ENCODE assay signal across 8 cellular contexts in the genomic region with DNA sequence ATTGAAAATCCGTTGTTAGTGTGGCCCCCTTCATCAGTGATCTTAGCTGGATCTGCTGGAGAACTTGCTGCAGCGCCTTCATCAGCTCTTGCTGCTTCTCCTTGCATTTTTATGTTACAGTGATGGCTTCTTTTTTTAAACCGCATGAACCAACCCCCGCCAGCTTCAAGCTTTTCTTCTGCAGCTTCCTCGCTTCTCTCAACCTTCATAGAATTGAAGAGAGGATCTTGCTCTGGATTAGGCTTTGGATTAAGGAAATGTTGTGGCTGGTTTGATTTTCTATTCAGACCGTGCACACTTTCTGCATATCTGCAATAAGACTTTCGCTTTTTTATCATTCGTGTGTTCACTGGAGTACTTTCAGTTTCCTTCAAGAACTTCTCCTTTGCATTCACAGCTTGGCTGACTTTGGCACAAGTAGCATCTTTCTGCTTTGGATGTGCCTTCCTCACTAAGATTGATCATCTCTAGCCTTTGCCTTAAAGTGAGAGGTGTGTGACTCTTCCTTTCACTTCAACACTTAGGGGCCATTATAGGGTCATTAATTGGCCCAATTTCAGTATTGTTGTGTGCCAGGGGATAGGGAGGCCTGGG. TPM values are rescaled to one million over a fixed set of nuclear protein-coding genes. Genes with fewer than 3 reads are reported as not detected.
DNase-seq lines count a peak whose midpoint lies in the region; ATAC-seq and TF ChIP-seq lines count a peak whose summit lies in the region.
"Had no signal": no experiment of that assay in that cellular context is flagged by ENCODE, and none has a peak within 500 bp of the region (broad histone marks: within the 10 kb centered on the region; RNA-seq: fewer than 3 reads in every experiment).

No MANE protein-coding gene starts in this region.

- WGBS in testis, 2 donors: 75 to 79% methylated on average over 8 of the region's 8 CpGs

- intact Hi-C loops in mucosa of descending colon (cut with DNase I, micrococcal nuclease): no loop called here
- intact Hi-C loops in testis (cut with DNase I; ENCODE audit: low total_unique reads): no loop called here

- peak overlapping the region; percentile 78 for H3K4me3 Mint-ChIP-seq in T-helper 2 cell treated with Interferon-gamma antibody and Interleukin-4, amounts not matched to agents 5 μg/mL and 100 μg/mL, for 36 hours

- peaks cover 6% of the 10 kb centered on the region; the same call in 1 of the 2 replicates for H4K20me1 ChIP-seq in DND-41 (ENCODE audit: insufficient read depth, low read length)

- H3K27ac ChIP-seq in DND-41 (ENCODE audit: low read length) (no peak overlapping the region), testis (no peak overlapping the region)

- ATAC-seq in DND-41 (ENCODE audit: insufficient read depth, low read depth) (no peak), GM21825 (IDR thresholded peaks at IDR 0.05; ENCODE audit: unreplicated experiment) (peak; percentile 25), mucosa of descending colon (peak; percentile 19), HG03039 (IDR thresholded peaks at IDR 0.05; ENCODE audit: unreplicated experiment) (no peak)

- TF ChIP-seq POLR2A in testis (IDR thresholded peaks at IDR 0.05): no peak

- no peak overlapping the region for H3K9ac ChIP-seq in DND-41 (ENCODE audit: low read depth, low read length)

- H3K36me3 Mint-ChIP-seq in T-helper 2 cell treated with Interferon-gamma antibody and Interleukin-4, amounts not matched to agents 5 μg/mL and 100 μg/mL, for 36 hours (ENCODE audit: low read depth): peaks cover 31% of the 10 kb centered on the region

- no peaks in the 10 kb centered on the region for H3K27me3 ChIP-seq in DND-41 (ENCODE audit: insufficient read depth, low read length, poor library complexity)
- H3K27me3 ChIP-seq in testis: no peaks in the 10 kb centered on the region
- H3K27me3 ChIP-seq: MG63 had no signal

- TF ChIP-seq CTCF in DND-41 (IDR thresholded peaks at IDR 0.05; ENCODE audit: borderline replicate concordance, extremely low read depth, low read length, poor library complexity, severe bottlenecking): no peak
- TF ChIP-seq CTCF in mucosa of descending colon (IDR thresholded peaks at IDR 0.05): no peak
- no peak for TF ChIP-seq CTCF in testis (IDR thresholded peaks at IDR 0.05)

- no peaks in the 10 kb centered on the region for H3K9me3 Mint-ChIP-seq in T-helper 2 cell treated with Interferon-gamma antibody and Interleukin-4, amounts not matched to agents 5 μg/mL and 100 μg/mL, for 36 hours

- DNase-seq in DND-41: no peak
- no peak for DNase-seq in T-helper 2 cell treated with Interferon-gamma antibody and Interleukin-4, amounts not matched to agents 5 μg/mL and 100 μg/mL, for 36 hours (ENCODE audit: low spot score)
- DNase-seq in mucosa of descending colon: no peak
- no peak for DNase-seq in testis
- no peak for DNase-seq in NCI-H1417 treated with DMSO at 0.1 percent for 48 hours (lab: John Stamatoyannopoulos, UW)

- H3K4me1 ChIP-seq in DND-41 (ENCODE audit: insufficient read depth, low read length) (peaks cover 14% of the 10 kb centered on the region), mucosa of descending colon (ENCODE audit: low read depth) (peaks cover 7% of the 10 kb centered on the region), testis (no peaks in the 10 kb centered on the region)

- peaks cover 26% of the 10 kb centered on the region for H3K4me1 Mint-ChIP-seq in T-helper 2 cell treated with Interferon-gamma antibody and Interleukin-4, amounts not matched to agents 5 μg/mL and 100 μg/mL, for 36 hours (ENCODE audit: low read depth)

- peak overlapping the region; percentile 60 for H3K27ac Mint-ChIP-seq in T-helper 2 cell treated with Interferon-gamma antibody and Interleukin-4, amounts not matched to agents 5 μg/mL and 100 μg/mL, for 36 hours

- H3K9me3 ChIP-seq in DND-41 (ENCODE audit: insufficient read depth, low read length, severe bottlenecking) (no peaks in the 10 kb centered on the region), mucosa of descending colon (no peaks in the 10 kb centered on the region), testis (no peaks in the 10 kb centered on the region)
- H3K9me3 ChIP-seq: MG63 had no signal

- no peak overlapping the region for H3K4me3 ChIP-seq in DND-41 (ENCODE audit: low read depth in 1 of 2, low read length in 2 of 2)
- no peak overlapping the region for H3K4me3 ChIP-seq in mucosa of descending colon
- no peak overlapping the region for H3K4me3 ChIP-seq in testis
- H3K4me3 ChIP-seq: MG63 had no signal

- peaks cover 19% of the 10 kb centered on the region for H3K36me3 ChIP-seq in DND-41 (ENCODE audit: insufficient read depth, low read length)
- no peaks in the 10 kb centered on the region for H3K36me3 ChIP-seq in mucosa of descending colon (ENCODE audit: low read depth)
- H3K36me3 ChIP-seq in testis (ENCODE audit: low read depth, missing control alignments): no peaks in the 10 kb centered on the region

- H3K79me2 ChIP-seq in DND-41 (ENCODE audit: insufficient read depth, low read length): no peaks in the 10 kb centered on the region

- H3K27me3 Mint-ChIP-seq in T-helper 2 cell treated with Interferon-gamma antibody and Interleukin-4, amounts not matched to agents 5 μg/mL and 100 μg/mL, for 36 hours (ENCODE audit: low read depth): peaks cover 3% of the 10 kb centered on the region

- peak overlapping the region; percentile 57 for H3K4me2 ChIP-seq in DND-41 (ENCODE audit: insufficient read depth, low read length)

- H2AFZ ChIP-seq in DND-41 (ENCODE audit: low read depth, low read length): no peak overlapping the region

RNA-seq across cellular contexts. Expression of gene RNF187, which starts 13.1 kb away (rescaled TPM):
- total RNA-seq in mucosa of descending colon: 10 to 100 TPM; 67.7 to 84.0 (median 68.4) TPM
- total RNA-seq in testis: 100 to 1,000 TPM in 1 of 2 donors, 10 to 100 TPM in 1; 86.8 to 109 TPM
- polyA plus RNA-seq in testis (ENCODE audit: insufficient read depth, low read depth, low replicate concordance): 49.3 TPM

Comparison
In these comparisons a context has a peak if more than half of its experiments do, and no peak if none do; other contexts are left out.
1. ATAC-seq: peak in GM21825 (single experiment) and mucosa of descending colon (single experiment); none in DND-41 (single experiment) and HG03039 (single experiment).